11 cellular contexts compared by ENCODE assay signal in genomic region chr1:241637604-241638003, GRCh38. TPM values are rescaled to one million over a fixed set of nuclear protein-coding genes. Genes with fewer than 3 reads are reported as not detected.
A peak's percentile ranks its signal among the peaks of the same experiment; 100 is the strongest.
DNase-seq lines count a peak whose midpoint lies in the region; ATAC-seq lines count a peak whose summit lies in the region.
"Had no signal": no experiment of that assay in that cellular context is flagged by ENCODE, and none has a peak within 500 bp of the region (broad histone marks: within the 10 kb centered on the region; RNA-seq: fewer than 3 reads in every experiment).

No MANE protein-coding gene starts in this region.

- no peak overlapping the region for H3K23ac ChIP-seq in mesendoderm (ENCODE audit: low read length)

- peaks cover 0 to 6% (median 0%) of the 10 kb centered on the region in 5 donors for H3K9me3 Mint-ChIP-seq in CD8-positive, alpha-beta memory T cell
- peaks cover 4% of the 10 kb centered on the region for H3K9me3 Mint-ChIP-seq in activated T-helper 2 cell treated with anti-CD3 and anti-CD28 coated beads, Interferon-gamma antibody, Interleukin-2, Interleukin-4, amounts not matched to agents 10 μg/mL and 5 μg/mL and 100 μg/mL, durations not matched to agents 14 hours and 24 hours and 36 hours

- H4K5ac ChIP-seq in mesendoderm (ENCODE audit: low read length), result no peak overlapping the region

- H3K4me3 ChIP-seq in CD8-positive, alpha-beta memory T cell (ENCODE audit: low read length), result no peak overlapping the region
- no peak overlapping the region for H3K4me3 ChIP-seq in mesendoderm (ENCODE audit: low read length)

- no peak overlapping the region for H3K18ac ChIP-seq in mesendoderm (ENCODE audit: low read length)

- H3K36me3 ChIP-seq in CD8-positive, alpha-beta memory T cell (ENCODE audit: insufficient read depth, low read length), result no peaks in the 10 kb centered on the region
- H3K36me3 ChIP-seq in mesendoderm (ENCODE audit: control insufficient read depth, insufficient read depth, low read length), result peaks cover 2% of the 10 kb centered on the region

- POLR2A ChIA-PET in CD8-positive, alpha-beta memory T cell (lab: Charles Lee), result no interaction called here

- H3K79me1 ChIP-seq in mesendoderm (ENCODE audit: low read length), result peaks cover 7% of the 10 kb centered on the region

- peak overlapping the region in 2 of 8 donors; percentile 18 to 38 for H3K27ac Mint-ChIP-seq in CD8-positive, alpha-beta memory T cell
- H3K27ac Mint-ChIP-seq in activated T-helper 2 cell treated with anti-CD3 and anti-CD28 coated beads, Interferon-gamma antibody, Interleukin-2, Interleukin-4, amounts not matched to agents 10 μg/mL and 5 μg/mL and 100 μg/mL, durations not matched to agents 14 hours and 24 hours and 36 hours, result no peak overlapping the region

- peaks cover 29% of the 10 kb centered on the region for H3K79me2 ChIP-seq in mesendoderm (ENCODE audit: control insufficient read depth, insufficient read depth, low read length)

- WGBS in mesendoderm (ENCODE audit: extremely low coverage, insufficient coverage, low lambda C conversion rate), result no CpG with 5 or more reads among the region's 4 CpGs

- no peaks in the 10 kb centered on the region for H3K9me3 ChIP-seq in CD8-positive, alpha-beta memory T cell (ENCODE audit: low read length)

- no peak overlapping the region for H3K27ac ChIP-seq in CD8-positive, alpha-beta memory T cell (ENCODE audit: low read depth, low read length)
- no peak overlapping the region for H3K27ac ChIP-seq in mesendoderm (ENCODE audit: low read depth, low read length)
- H3K27ac ChIP-seq: SJSA1 had no signal

- H3K4me3 Mint-ChIP-seq in CD8-positive, alpha-beta memory T cell, result peak overlapping the region; percentile 4 to 91 (median 53)
- peak overlapping the region; percentile 75 for H3K4me3 Mint-ChIP-seq in activated T-helper 2 cell treated with anti-CD3 and anti-CD28 coated beads, Interferon-gamma antibody, Interleukin-2, Interleukin-4, amounts not matched to agents 10 μg/mL and 5 μg/mL and 100 μg/mL, durations not matched to agents 14 hours and 24 hours and 36 hours (ENCODE audit: low read depth)

- H2BK15ac ChIP-seq in mesendoderm (replicated peaks; ENCODE audit: low read depth), result no peak overlapping the region

- H3K4me1 ChIP-seq in CD8-positive, alpha-beta memory T cell (ENCODE audit: insufficient read depth, low read length), result peaks cover 33% of the 10 kb centered on the region
- H3K4me1 ChIP-seq in mesendoderm (ENCODE audit: control insufficient read depth, low read depth, low read length), result peaks cover 9% of the 10 kb centered on the region

- ATAC-seq in GM18519 (IDR thresholded peaks at IDR 0.05; ENCODE audit: low FRiP score, unreplicated experiment), result no peak
- no peak for ATAC-seq in GM18858 (IDR thresholded peaks at IDR 0.05; ENCODE audit: unreplicated experiment)
- ATAC-seq: HCT116 had no signal

- in situ Hi-C loops in KBM-7 (cut with MboI; ENCODE audit: low pct_unique_long_range_greater_than_20kb, low sequenced_read_pairs), result no loop called here

- H2AK5ac ChIP-seq in mesendoderm (ENCODE audit: low read length), result no peak overlapping the region

- peaks cover 7 to 17% (median 9%) of the 10 kb centered on the region in 3 donors for H3K36me3 Mint-ChIP-seq in CD8-positive, alpha-beta memory T cell
- H3K36me3 Mint-ChIP-seq in activated T-helper 2 cell treated with anti-CD3 and anti-CD28 coated beads, Interferon-gamma antibody, Interleukin-2, Interleukin-4, amounts not matched to agents 10 μg/mL and 5 μg/mL and 100 μg/mL, durations not matched to agents 14 hours and 24 hours and 36 hours (ENCODE audit: low read depth), result peaks cover 39% of the 10 kb centered on the region

- H2BK5ac ChIP-seq in mesendoderm (ENCODE audit: low read length), result no peak overlapping the region

- no peak overlapping the region for H3K9ac ChIP-seq in mesendoderm (ENCODE audit: low read length)

- no peak for DNase-seq in CD8-positive, alpha-beta memory T cell
- DNase-seq in KBM-7 (peak; percentile 52), mesendoderm (peak; percentile 79), amniotic stem cell (lab: John Stamatoyannopoulos, UW) (no peak), NCI-H1436 (lab: John Stamatoyannopoulos, UW) (no peak)
- no peak for DNase-seq in activated T-helper 2 cell treated with anti-CD3 and anti-CD28 coated beads, Interferon-gamma antibody, Interleukin-2, Interleukin-4, amounts not matched to agents 10 μg/mL and 5 μg/mL and 100 μg/mL, durations not matched to agents 14 hours and 24 hours and 36 hours (ENCODE audit: low spot score)

- H3K27me3 ChIP-seq in CD8-positive, alpha-beta memory T cell (ENCODE audit: insufficient read depth, low read length, poor library complexity, severe bottlenecking), result no peaks in the 10 kb centered on the region
- no peaks in the 10 kb centered on the region for H3K27me3 ChIP-seq in mesendoderm (ENCODE audit: insufficient read depth, low read length, poor library complexity)
- H3K27me3 ChIP-seq: SJSA1 had no signal

- no peaks in the 10 kb centered on the region for H3K27me3 Mint-ChIP-seq in CD8-positive, alpha-beta memory T cell
- H3K27me3 Mint-ChIP-seq in activated T-helper 2 cell treated with anti-CD3 and anti-CD28 coated beads, Interferon-gamma antibody, Interleukin-2, Interleukin-4, amounts not matched to agents 10 μg/mL and 5 μg/mL and 100 μg/mL, durations not matched to agents 14 hours and 24 hours and 36 hours (ENCODE audit: low read depth), result no peaks in the 10 kb centered on the region

- H2BK120ac ChIP-seq in mesendoderm (ENCODE audit: low read depth, low read length), result no peak overlapping the region

- no peak overlapping the region for H4K8ac ChIP-seq in mesendoderm (ENCODE audit: low read depth, low read length)

- no peak overlapping the region for H3K56ac ChIP-seq in mesendoderm (ENCODE audit: low read length)

- intact Hi-C loops in activated T-helper 2 cell treated with anti-CD3 and anti-CD28 coated beads, Interferon-gamma antibody, Interleukin-2, Interleukin-4, amounts not matched to agents 10 μg/mL and 5 μg/mL and 100 μg/mL, durations not matched to agents 14 hours and 24 hours and 36 hours (cut with micrococcal nuclease), result no loop called here

- no peak overlapping the region for H3K4me2 ChIP-seq in mesendoderm (ENCODE audit: low read length)

- H3K4ac ChIP-seq in mesendoderm (ENCODE audit: low read depth, low read length), result no peak overlapping the region

- CTCF ChIA-PET in CD8-positive, alpha-beta memory T cell (lab: Charles Lee), result no interaction called here

- H3K4me1 Mint-ChIP-seq in CD8-positive, alpha-beta memory T cell, result peaks cover 31 to 52% (median 43%) of the 10 kb centered on the region in 3 donors
- peaks cover 44% of the 10 kb centered on the region for H3K4me1 Mint-ChIP-seq in activated T-helper 2 cell treated with anti-CD3 and anti-CD28 coated beads, Interferon-gamma antibody, Interleukin-2, Interleukin-4, amounts not matched to agents 10 μg/mL and 5 μg/mL and 100 μg/mL, durations not matched to agents 14 hours and 24 hours and 36 hours (ENCODE audit: low read depth)

RNA-seq across cellular contexts. Expression of gene CHML, which starts 2.6 kb away (rescaled TPM):
- total RNA-seq in CD8-positive, alpha-beta memory T cell, result 10 to 100 TPM; 20.3 to 21.6 TPM
- polyA plus RNA-seq in CD8-positive, alpha-beta memory T cell, result 3.9 TPM
- 18.7 and 20.2 TPM in 2 replicates for total RNA-seq in activated T-helper 2 cell treated with anti-CD3 and anti-CD28 coated beads, Interferon-gamma antibody, Interleukin-2, Interleukin-4, amounts not matched to agents 10 μg/mL and 5 μg/mL and 100 μg/mL, durations not matched to agents 14 hours and 24 hours and 36 hours
- polyA plus RNA-seq in mesendoderm (2013, experiment 1 of 2), result 24.1 TPM
- polyA plus RNA-seq in mesendoderm (2013, experiment 2 of 2), result 24.6 TPM

RNA-seq across cellular contexts. Expression of gene OPN3, which starts 2.6 kb away (rescaled TPM):
- total RNA-seq in CD8-positive, alpha-beta memory T cell, result 1 to 10 TPM; 6.7 to 7.0 TPM
- polyA plus RNA-seq in CD8-positive, alpha-beta memory T cell, result 17.6 TPM
- total RNA-seq in activated T-helper 2 cell treated with anti-CD3 and anti-CD28 coated beads, Interferon-gamma antibody, Interleukin-2, Interleukin-4, amounts not matched to agents 10 μg/mL and 5 μg/mL and 100 μg/mL, durations not matched to agents 14 hours and 24 hours and 36 hours, result 15.1 and 17.5 TPM in 2 replicates
- polyA plus RNA-seq in mesendoderm (2013, experiment 1 of 2), result 15.1 TPM
- 15.1 TPM for polyA plus RNA-seq in mesendoderm (2013, experiment 2 of 2)

RNA-seq across cellular contexts. Expression of gene WDR64, which starts 14.5 kb away (rescaled TPM):
- not detected for total RNA-seq in CD8-positive, alpha-beta memory T cell
- polyA plus RNA-seq in CD8-positive, alpha-beta memory T cell, result 0.48 TPM
- total RNA-seq in activated T-helper 2 cell treated with anti-CD3 and anti-CD28 coated beads, Interferon-gamma antibody, Interleukin-2, Interleukin-4, amounts not matched to agents 10 μg/mL and 5 μg/mL and 100 μg/mL, durations not matched to agents 14 hours and 24 hours and 36 hours, result not detected in 2 replicates
- not detected for polyA plus RNA-seq in mesendoderm (2013, experiment 1 of 2)
- not detected for polyA plus RNA-seq in mesendoderm (2013, experiment 2 of 2)
- total RNA-seq: LHCN-M2 had no signal

Comparison
In these comparisons a context has a peak if more than half of its experiments do, and no peak if none do; other contexts are left out.
1. DNase-seq: peak in KBM-7 (single experiment) and mesendoderm (single experiment); none in CD8-positive, alpha-beta memory T cell (0 of 5), activated T-helper 2 cell treated with anti-CD3 and anti-CD28 coated beads, Interferon-gamma antibody, Interleukin-2, Interleukin-4, amounts not matched to agents 10 μg/mL and 5 μg/mL and 100 μg/mL, durations not matched to agents 14 hours and 24 hours and 36 hours (single experiment), amniotic stem cell (single experiment) and NCI-H1436 (single experiment).